8 cellular contexts compared by ENCODE assay signal in the genomic region with DNA sequence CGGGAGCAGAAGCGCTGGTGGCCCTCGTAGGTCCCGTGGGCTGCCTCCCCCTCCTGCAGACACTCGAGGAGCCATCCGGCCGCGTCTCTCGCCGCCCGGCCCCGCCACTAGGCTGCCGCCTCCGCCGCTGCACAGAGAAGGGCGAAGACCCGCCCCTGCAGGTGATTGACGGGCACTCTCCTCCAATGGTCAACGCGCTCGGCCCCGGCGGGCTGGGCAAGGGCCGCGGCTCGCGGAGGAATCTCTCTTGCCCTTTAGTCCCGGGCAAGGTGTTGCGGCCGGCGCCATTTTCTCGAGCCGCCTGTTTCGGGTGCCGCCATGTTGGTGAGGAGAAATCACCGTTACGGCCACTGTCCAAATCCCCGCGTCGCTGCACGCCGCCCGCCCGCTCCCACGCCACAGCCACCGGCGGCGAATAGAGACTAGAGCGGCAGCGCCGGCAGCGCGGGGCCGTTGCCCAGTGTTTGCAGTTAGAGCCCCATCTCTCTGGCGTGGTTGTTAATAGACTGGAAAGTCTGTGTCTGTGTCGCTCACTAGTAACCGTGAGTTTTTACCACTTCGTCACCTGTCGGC. TPM values are rescaled to one million over a fixed set of nuclear protein-coding genes. Genes with fewer than 3 reads are reported as not detected.
A peak's percentile ranks its signal among the peaks of the same experiment; 100 is the strongest.
DNase-seq lines count a peak whose midpoint lies in the region; ATAC-seq and TF ChIP-seq lines count a peak whose summit lies in the region.

ZC3H6 (plus strand) TSS at position 284 of the 573 bp plus-strand sequence. CDS start 398 bp downstream, outside the sequence.

- no peaks in the 10 kb centered on the region for H3K27me3 ChIP-seq in testis

- H3K4me3 Mint-ChIP-seq in activated naive CD4-positive, alpha-beta T cell treated with anti-CD3 and anti-CD28 coated beads, Interleukin-2, amount 50 U/mL, for 24 hours: peak within 1 kb of the TSS; percentile 92

- ATAC-seq in omental fat pad (ENCODE audit: low FRiP score): peak; percentile 99

- intact Hi-C loops in testis (cut with DNase I; ENCODE audit: low total_unique reads): no loop called here

- H3K4me3 ChIP-seq in HFF-Myc (replicated peaks; ENCODE audit: low read depth, low read length) (peak within 1 kb of the TSS; percentile 91), testis (peak within 1 kb of the TSS; percentile 99)

- TF ChIP-seq POLR2A in testis (IDR thresholded peaks at IDR 0.05): peak; percentile 91

- DNase-seq in GM04504 (ENCODE audit: low read depth) (peak; percentile 96), HFF-Myc (ENCODE audit: extremely low read depth, low read depth) (peak; percentile 89), NAMALWA (ENCODE audit: low spot score) (peak; percentile 97), SK-N-DZ (ENCODE audit: low spot score) (peak; percentile 98), globus pallidus (ENCODE audit: low spot score) (peak; percentile 98), omental fat pad (ENCODE audit: low spot score) (peak; percentile 96), testis (peak; percentile 99)

- H3K27ac Mint-ChIP-seq in activated naive CD4-positive, alpha-beta T cell treated with anti-CD3 and anti-CD28 coated beads, Interleukin-2, amount 50 U/mL, for 24 hours: peak within 1 kb of the TSS; percentile 98

- peak within 1 kb of the TSS; percentile 100 for H3K27ac ChIP-seq in testis

- no peaks in the 10 kb centered on the region for H3K27me3 Mint-ChIP-seq in activated naive CD4-positive, alpha-beta T cell treated with anti-CD3 and anti-CD28 coated beads, Interleukin-2, amount 50 U/mL, for 24 hours

- no peaks in the 10 kb centered on the region for H3K36me3 ChIP-seq in testis (ENCODE audit: low read depth, missing control alignments)

- 0 to 1% methylated on average over 27 to 36 of the region's 59 CpGs for WGBS in testis, 2 donors

- no peaks in the 10 kb centered on the region for H3K36me3 Mint-ChIP-seq in activated naive CD4-positive, alpha-beta T cell treated with anti-CD3 and anti-CD28 coated beads, Interleukin-2, amount 50 U/mL, for 24 hours

- H3K9me3 ChIP-seq in testis: no peaks in the 10 kb centered on the region

- H3K4me1 Mint-ChIP-seq in activated naive CD4-positive, alpha-beta T cell treated with anti-CD3 and anti-CD28 coated beads, Interleukin-2, amount 50 U/mL, for 24 hours: peaks cover 31% of the 10 kb centered on the region

- peaks cover 3% of the 10 kb centered on the region for H3K4me1 ChIP-seq in testis

- no peak for TF ChIP-seq CTCF in HFF-Myc (IDR thresholded peaks at IDR 0.05; ENCODE audit: low read depth, low read length, missing control alignments)
- TF ChIP-seq CTCF in omental fat pad (IDR thresholded peaks at IDR 0.05): no peak
- TF ChIP-seq CTCF in testis (IDR thresholded peaks at IDR 0.05): peak in 2 of 3 experiments; percentile 25 to 32

- no peaks in the 10 kb centered on the region for H3K9me3 Mint-ChIP-seq in activated naive CD4-positive, alpha-beta T cell treated with anti-CD3 and anti-CD28 coated beads, Interleukin-2, amount 50 U/mL, for 24 hours

RNA-seq across cellular contexts. Expression of gene ZC3H6, which starts in this region (rescaled TPM):
- 3.3 and 3.5 TPM in 2 replicates for polyA plus RNA-seq in SK-N-DZ (2014; cell fraction: cytosol; rRNA removed)
- 2.5 and 3.5 TPM in 2 replicates for polyA plus RNA-seq in SK-N-DZ (2014; cell fraction: nucleus; rRNA removed)
- 10 to 100 TPM in 1 of 4 donors, 1 to 10 TPM in 3; 3.6 to 24.0 (median 6.8) TPM for total RNA-seq in omental fat pad
- total RNA-seq in testis: 10 to 100 TPM; 10.9 to 23.4 TPM
- polyA plus RNA-seq in testis (ENCODE audit: insufficient read depth, low read depth, low replicate concordance): 5.0 TPM

Comparison
In these comparisons a context has a peak if more than half of its experiments do, and no peak if none do; other contexts are left out.
1. Peak in every context shown above with its lines: DNase-seq, ATAC-seq, H3K4me3 ChIP-seq and H3K27ac ChIP-seq.
2. CTCF ChIP-seq: peak in testis (2 of 3); none in HFF-Myc (single experiment) and omental fat pad (0 of 3).